In the genomic region with DNA sequence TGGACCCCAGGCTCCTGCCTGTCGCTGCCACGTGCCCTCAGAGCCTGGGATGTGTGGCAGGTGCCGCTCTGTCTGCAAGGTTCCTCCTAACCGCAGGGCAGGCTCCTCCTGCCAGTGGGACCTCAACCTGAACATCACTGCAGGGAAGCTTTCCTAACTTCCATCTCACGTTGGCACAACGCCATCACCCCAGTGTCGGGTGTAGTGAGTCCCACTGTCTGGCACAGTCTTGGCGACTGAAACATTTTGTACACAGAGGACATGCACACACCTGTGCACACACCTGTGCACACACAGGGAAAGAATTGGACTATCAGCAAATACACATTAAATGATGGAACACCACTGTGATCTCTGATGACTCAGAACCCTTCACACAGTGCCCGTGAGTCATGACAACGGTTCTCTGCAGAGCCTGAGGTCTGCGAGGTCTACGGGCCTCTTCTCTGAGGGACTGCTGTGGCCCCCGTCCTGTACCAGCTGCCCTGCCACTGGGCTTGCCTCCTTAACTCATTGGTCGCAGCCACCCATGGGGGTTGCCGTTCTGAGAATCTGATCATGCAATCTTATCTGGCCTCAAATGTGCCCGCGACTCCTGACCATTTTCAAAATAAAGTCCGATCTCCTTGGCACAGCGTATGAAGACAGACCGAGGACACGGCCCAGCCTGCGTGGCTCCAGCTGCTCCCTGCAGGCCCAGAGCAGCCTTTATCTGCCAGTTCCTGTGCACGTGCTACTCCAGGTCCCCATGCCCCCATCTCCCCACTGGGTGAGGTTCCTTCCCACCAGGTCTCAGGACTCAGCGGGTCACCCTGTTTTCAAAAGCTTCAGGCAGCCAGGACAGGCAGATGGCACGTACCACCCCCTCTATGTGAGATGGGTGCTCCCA, we compare ENCODE assay signal across 8 cellular contexts. TPM values are rescaled to one million over a fixed set of nuclear protein-coding genes. Genes with fewer than 3 reads are reported as not detected.
DNase-seq lines count a peak whose midpoint lies in the region; ATAC-seq and TF ChIP-seq lines count a peak whose summit lies in the region.

No MANE protein-coding gene starts in this region.

- peaks cover 4% of the 10 kb centered on the region for H3K27me3 Mint-ChIP-seq in endothelial cell (ENCODE audit: unreplicated experiment)

- no peak for ATAC-seq in GM21390 (IDR thresholded peaks at IDR 0.05; ENCODE audit: unreplicated experiment)

- TF ChIP-seq CTCF in AG04450 (IDR thresholded peaks at IDR 0.05; ENCODE audit: low read depth, low read length) (no peak), HFF-Myc (IDR thresholded peaks at IDR 0.05; ENCODE audit: low read depth, low read length, missing control alignments) (no peak), endothelial cell (IDR thresholded peaks at IDR 0.05; ENCODE audit: unreplicated experiment) (no peak)

- POLR2A ChIA-PET in AG04450 (lab: Yijun Ruan, JAX): interaction anchor here (0.7 to 1.2 kb wide), 3 partner anchors 24 to 34 kb away, joined by 3 to 10 read pairs (median 3); partner anchors contain the start of gene SLC16A3

- H3K4me3 Mint-ChIP-seq in endothelial cell (ENCODE audit: unreplicated experiment): no peak overlapping the region

- no peak overlapping the region for H3K27ac Mint-ChIP-seq in endothelial cell (ENCODE audit: unreplicated experiment)

- peaks cover 9% of the 10 kb centered on the region for H3K36me3 Mint-ChIP-seq in endothelial cell (ENCODE audit: low read depth, unreplicated experiment)

- peak overlapping the region; percentile 21 for H3K27ac ChIP-seq in AG04450 (ENCODE audit: low read depth, low read length)
- no peak overlapping the region for H3K27ac ChIP-seq in SJCRH30
- peak overlapping the region; percentile 88 for H3K27ac ChIP-seq in epithelial cell of prostate

- no peaks in the 10 kb centered on the region; the same call in 1 of the 2 replicates for H3K4me1 ChIP-seq in SJCRH30

- peaks cover 9% of the 10 kb centered on the region for H3K4me1 Mint-ChIP-seq in endothelial cell (ENCODE audit: unreplicated experiment)

- no peaks in the 10 kb centered on the region for H3K27me3 ChIP-seq in AG04450 (ENCODE audit: control insufficient read depth, insufficient read depth, low read length)
- H3K27me3 ChIP-seq in SJCRH30: no peaks in the 10 kb centered on the region

- no peaks in the 10 kb centered on the region for H3K9me3 Mint-ChIP-seq in endothelial cell (ENCODE audit: unreplicated experiment)

- DNase-seq in AG04450 (ENCODE audit: low read depth, low spot score) (no peak), HFF-Myc (ENCODE audit: extremely low read depth, low read depth) (peak; percentile 44), SJCRH30 (peak; percentile 52 to 57), epithelial cell of prostate (ENCODE audit: low read depth, low spot score) (peak; percentile 46), skeletal muscle cell (ENCODE audit: low read depth) (peak; percentile 39), T1000 (lab: John Stamatoyannopoulos, UW) (no peak), endothelial cell (ENCODE audit: low spot score) (no peak)

- CTCF ChIA-PET in AG04450 (lab: Charles Lee): interaction anchor here (0.5 to 1.4 kb wide), 4 partner anchors 11 to 297 kb away, joined by 3 to 7 read pairs (median 4); no protein-coding TSS in a partner anchor

- no peak overlapping the region for H3K4me3 ChIP-seq in AG04450 (ENCODE audit: low read depth, low read length)
- no peak overlapping the region; the same call in 1 of the 2 replicates for H3K4me3 ChIP-seq in HFF-Myc (replicated peaks; ENCODE audit: low read depth, low read length)
- no peak overlapping the region for H3K4me3 ChIP-seq in SJCRH30
- H3K4me3 ChIP-seq in skeletal muscle cell (ENCODE audit: low read depth, low read length): no peak overlapping the region

- H3K36me3 ChIP-seq in SJCRH30: no peaks in the 10 kb centered on the region

- H3K9me3 ChIP-seq in AG04450 (ENCODE audit: control insufficient read depth, insufficient read depth, low read length): no peaks in the 10 kb centered on the region
- H3K9me3 ChIP-seq in SJCRH30 (replicated peaks): no peaks in the 10 kb centered on the region

RNA-seq across cellular contexts. Expression of gene CCDC57, which starts 7.6 kb away (rescaled TPM):
- polyA plus RNA-seq in AG04450 (2011; rRNA removed): 11.1 and 13.2 TPM in 2 replicates
- polyA minus RNA-seq in AG04450 (2011; rRNA and poly(A)+ RNA removed): 15.9 and 16.9 TPM in 2 replicates
- 23.5 and 24.6 TPM in 2 replicates for total RNA-seq in SJCRH30 (2014; rRNA removed; shearing (Covaris generic))
- 37.2 TPM for total RNA-seq in endothelial cell (ENCODE audit: unreplicated experiment)

RNA-seq across cellular contexts. Expression of gene SLC16A3, which starts 23.8 kb away (rescaled TPM):
- 61.7 and 80.3 TPM in 2 replicates for polyA plus RNA-seq in AG04450 (2011; rRNA removed)
- polyA minus RNA-seq in AG04450 (2011; rRNA and poly(A)+ RNA removed): 49.6 and 71.2 TPM in 2 replicates
- total RNA-seq in SJCRH30 (2014; rRNA removed; shearing (Covaris generic)): 11.0 and 13.2 TPM in 2 replicates
- 76.2 TPM for total RNA-seq in endothelial cell (ENCODE audit: unreplicated experiment)

Comparison
In these comparisons a context has a peak if more than half of its experiments do, and no peak if none do; other contexts are left out.
1. DNase-seq: peak in HFF-Myc (single experiment), SJCRH30 (2 of 2), epithelial cell of prostate (single experiment) and skeletal muscle cell (single experiment); none in AG04450 (single experiment), T1000 (single experiment) and endothelial cell (single experiment).